11 cellular contexts compared by ENCODE assay signal in genomic region chr3:55481918-55482495, GRCh38. TPM values are rescaled to one million over a fixed set of nuclear protein-coding genes. Genes with fewer than 3 reads are reported as not detected.
DNase-seq lines count a peak whose midpoint lies in the region; TF ChIP-seq lines count a peak whose summit lies in the region.
"Had no signal": no experiment of that assay in that cellular context is flagged by ENCODE, and none has a peak within 500 bp of the region (broad histone marks: within the 10 kb centered on the region; RNA-seq: fewer than 3 reads in every experiment).

No MANE protein-coding gene starts in this region.

- POLR2A ChIA-PET in activated CD4-positive, alpha-beta memory T cell treated with anti-CD3 and anti-CD28 coated beads for 36 hours (lab: Charles Lee): no interaction called here

- H3K9me3 Mint-ChIP-seq in type B pancreatic cell: no peaks in the 10 kb centered on the region
- H3K9me3 Mint-ChIP-seq in activated CD4-positive, alpha-beta memory T cell treated with anti-CD3 and anti-CD28 coated beads for 36 hours: no peaks in the 10 kb centered on the region
- H3K9me3 Mint-ChIP-seq: activated naive CD8-positive, alpha-beta T cell treated with anti-CD3 and anti-CD28 coated beads for 36 hours; T-helper 2 cell treated with Interferon-gamma antibody and Interleukin-4, amounts not matched to agents 5 μg/mL and 100 μg/mL, for 36 hours had no signal

- peak overlapping the region; percentile 40 for H3K4me3 ChIP-seq in ectodermal cell (ENCODE audit: insufficient read depth, low read depth, low read length)
- peak overlapping the region; percentile 28 for H3K4me3 ChIP-seq in mesodermal cell (ENCODE audit: extremely low read depth, insufficient read depth, low read length, poor library complexity, severe bottlenecking)
- H3K4me3 ChIP-seq in Karpas-422 (ENCODE audit: low read length): no peak overlapping the region

- H3K9ac ChIP-seq in Karpas-422 (ENCODE audit: low read length): no peak overlapping the region

- peaks cover 49% of the 10 kb centered on the region for H3K4me1 Mint-ChIP-seq in type B pancreatic cell (ENCODE audit: unreplicated experiment)
- H3K4me1 Mint-ChIP-seq in activated CD4-positive, alpha-beta memory T cell treated with anti-CD3 and anti-CD28 coated beads for 36 hours (ENCODE audit: low read depth): peaks cover 10% of the 10 kb centered on the region

- H3K27me3 ChIP-seq in ectodermal cell (ENCODE audit: control insufficient read depth, insufficient read depth, low read length, poor library complexity, severe bottlenecking) (peaks cover 72% of the 10 kb centered on the region), Karpas-422 (ENCODE audit: low read length) (no peaks in the 10 kb centered on the region)

- peaks cover 93% of the 10 kb centered on the region for H3K79me2 ChIP-seq in Karpas-422 (ENCODE audit: low read length)

- CTCF ChIA-PET in activated CD4-positive, alpha-beta memory T cell treated with anti-CD3 and anti-CD28 coated beads for 36 hours (lab: Charles Lee): no interaction called here

- DNase-seq in NCI-H82 (lab: John Stamatoyannopoulos, UW): peak; percentile 37
- DNase-seq in NCI-H82 treated with DMSO at 0.1 percent for 48 hours (lab: John Stamatoyannopoulos, UW; ENCODE audit: unreplicated experiment): no peak
- DNase-seq in type B pancreatic cell (ENCODE audit: extremely low spot score, unreplicated experiment): no peak
- DNase-seq in NCI-H1417 (lab: John Stamatoyannopoulos, UW): no peak
- DNase-seq in activated CD4-positive, alpha-beta memory T cell treated with anti-CD3 and anti-CD28 coated beads for 36 hours: no peak
- DNase-seq in Karpas-422: no peak
- DNase-seq: activated naive CD8-positive, alpha-beta T cell treated with anti-CD3 and anti-CD28 coated beads for 36 hours; NCI-H187 treated with DMSO at 0.1 percent for 48 hours had no signal

- H3K4me1 ChIP-seq in ectodermal cell (ENCODE audit: control insufficient read depth, insufficient read depth, low read length) (peaks cover 11% of the 10 kb centered on the region), mesodermal cell (ENCODE audit: control insufficient read depth, insufficient read depth, low read length, poor library complexity, severe bottlenecking) (peaks cover 18% of the 10 kb centered on the region), Karpas-422 (ENCODE audit: low read length) (peaks cover 29% of the 10 kb centered on the region)

- no peak overlapping the region for H3K4me2 ChIP-seq in Karpas-422 (ENCODE audit: low read depth, low read length, poor library complexity, severe bottlenecking)

- no peaks in the 10 kb centered on the region for H3K9me3 ChIP-seq in ectodermal cell (ENCODE audit: control insufficient read depth, low read length)
- H3K9me3 ChIP-seq in mesodermal cell (ENCODE audit: control insufficient read depth, low read length): no peaks in the 10 kb centered on the region
- H3K9me3 ChIP-seq in Karpas-422 (ENCODE audit: low read length): no peaks in the 10 kb centered on the region

- peaks cover 60% of the 10 kb centered on the region for H3K27me3 Mint-ChIP-seq in type B pancreatic cell
- peaks cover 64% of the 10 kb centered on the region for H3K27me3 Mint-ChIP-seq in activated CD4-positive, alpha-beta memory T cell treated with anti-CD3 and anti-CD28 coated beads for 36 hours

- peak overlapping the region; percentile 98 for H3K4me3 Mint-ChIP-seq in type B pancreatic cell
- H3K4me3 Mint-ChIP-seq in activated CD4-positive, alpha-beta memory T cell treated with anti-CD3 and anti-CD28 coated beads for 36 hours: no peak overlapping the region
- H3K4me3 Mint-ChIP-seq: activated naive CD8-positive, alpha-beta T cell treated with anti-CD3 and anti-CD28 coated beads for 36 hours; T-helper 2 cell treated with Interferon-gamma antibody and Interleukin-4, amounts not matched to agents 5 μg/mL and 100 μg/mL, for 36 hours had no signal

- peak overlapping the region; percentile 90 for H3K27ac Mint-ChIP-seq in type B pancreatic cell
- H3K27ac Mint-ChIP-seq in activated CD4-positive, alpha-beta memory T cell treated with anti-CD3 and anti-CD28 coated beads for 36 hours: no peak overlapping the region
- H3K27ac Mint-ChIP-seq: activated naive CD8-positive, alpha-beta T cell treated with anti-CD3 and anti-CD28 coated beads for 36 hours; T-helper 2 cell treated with Interferon-gamma antibody and Interleukin-4, amounts not matched to agents 5 μg/mL and 100 μg/mL, for 36 hours had no signal

- no peaks in the 10 kb centered on the region for H3K36me3 ChIP-seq in ectodermal cell (ENCODE audit: control insufficient read depth, insufficient read depth, low read length)
- peaks cover 22% of the 10 kb centered on the region for H3K36me3 ChIP-seq in mesodermal cell (ENCODE audit: control insufficient read depth, insufficient read depth, low read length)
- peaks cover 46% of the 10 kb centered on the region for H3K36me3 ChIP-seq in Karpas-422 (ENCODE audit: insufficient read depth, low read length)

- TF ChIP-seq CTCF in type B pancreatic cell (conservative IDR thresholded peaks at IDR 0.05): peak; percentile 44

- H3K36me3 Mint-ChIP-seq in type B pancreatic cell: peaks cover 51% of the 10 kb centered on the region
- peaks cover 2% of the 10 kb centered on the region for H3K36me3 Mint-ChIP-seq in activated CD4-positive, alpha-beta memory T cell treated with anti-CD3 and anti-CD28 coated beads for 36 hours
- H3K36me3 Mint-ChIP-seq: activated naive CD8-positive, alpha-beta T cell treated with anti-CD3 and anti-CD28 coated beads for 36 hours had no signal

- intact Hi-C loops in activated CD4-positive, alpha-beta memory T cell treated with anti-CD3 and anti-CD28 coated beads for 36 hours (cut with micrococcal nuclease): loop anchor here (10.0 kb wide), 1 partner anchor 243 kb away; no protein-coding TSS in a partner anchor

- H3K27ac ChIP-seq in ectodermal cell (ENCODE audit: insufficient read depth, low read depth, low read length, poor library complexity, severe bottlenecking) (no peak overlapping the region), mesodermal cell (ENCODE audit: low read depth, low read length, severe bottlenecking) (no peak overlapping the region), Karpas-422 (ENCODE audit: low read length) (no peak overlapping the region)

- 1 to 2% methylated on average over 23 to 30 of the region's 30 CpGs for WGBS in ectodermal cell, 2 experiments
- WGBS in mesodermal cell (ENCODE audit: insufficient coverage in 2 of 2), 2 experiments: 7 to 16% methylated on average over 16 to 17 of the region's 30 CpGs

- no peaks in the 10 kb centered on the region for H3K9me2 ChIP-seq in Karpas-422 (replicated peaks; ENCODE audit: insufficient read depth, low read length)

- no peak overlapping the region for H2AFZ ChIP-seq in Karpas-422 (ENCODE audit: low read length)

- H4K20me1 ChIP-seq in Karpas-422 (ENCODE audit: insufficient read depth, low read depth, low read length): peaks cover 24% of the 10 kb centered on the region; the same call in 1 of the 2 replicates

RNA-seq across cellular contexts. Expression of gene WNT5A, which starts 5.1 kb away (rescaled TPM):
- 6.1 TPM for polyA plus RNA-seq in ectodermal cell (2013, experiment 1 of 4)
- polyA plus RNA-seq in ectodermal cell (2013, experiment 2 of 4): 4.3 TPM
- 6.2 TPM for polyA plus RNA-seq in ectodermal cell (2013, experiment 3 of 4)
- 5.2 TPM for polyA plus RNA-seq in ectodermal cell (2013, experiment 4 of 4)
- polyA plus RNA-seq in mesodermal cell (2013, experiment 1 of 2): 25.1 TPM
- polyA plus RNA-seq in mesodermal cell (2013, experiment 2 of 2): 26.7 TPM
- 62.0 and 99.3 TPM in 2 replicates for total RNA-seq in type B pancreatic cell (ENCODE audit: low replicate concordance)
- total RNA-seq in activated CD4-positive, alpha-beta memory T cell treated with anti-CD3 and anti-CD28 coated beads for 36 hours: not detected
- 55.8 and 69.6 TPM in 2 replicates for total RNA-seq in Karpas-422 (2014; rRNA removed; shearing (Covaris generic); ENCODE audit: low replicate concordance)
- total RNA-seq: activated naive CD8-positive, alpha-beta T cell treated with anti-CD3 and anti-CD28 coated beads for 36 hours had no signal

Comparison
In these comparisons a context has a peak if more than half of its experiments do, and no peak if none do; other contexts are left out.
1. RNA of gene WNT5A, which starts 5.1 kb away (total RNA-seq): 62.0 to 99.3 TPM in type B pancreatic cell and 55.8 to 69.6 TPM in Karpas-422; not detected in activated CD4-positive, alpha-beta memory T cell treated with anti-CD3 and anti-CD28 coated beads for 36 hours; every median in the first group is over 10 times any median in the second.